ENCODE assay signal across 11 cellular contexts in genomic region chr9:22097712-22098111, GRCh38.
DNase-seq lines count a peak whose midpoint lies in the region; ATAC-seq, FAIRE-seq and TF ChIP-seq lines count a peak whose summit lies in the region.
"Had no signal": no experiment of that assay in that cellular context is flagged by ENCODE, and none has a peak within 500 bp of the region (broad histone marks: within the 10 kb centered on the region; RNA-seq: fewer than 3 reads in every experiment).

No MANE protein-coding gene starts in this region.

- peak in 1 of 2 donors; percentile 21 for DNase-seq in activated T-cell treated with anti-CD3 and anti-CD28 coated beads, Interleukin-2, amount 50 U/mL, for 72 hours
- DNase-seq in activated T-cell treated with anti-CD3 and anti-CD28 coated beads for 4 hours (no peak), adipocyte (ENCODE audit: low read depth) (peak; percentile 76), keratinocyte (ENCODE audit: low read depth, low spot score) (no peak), type B pancreatic cell (ENCODE audit: extremely low spot score, unreplicated experiment) (no peak), HTR-8/SVneo (ENCODE audit: insufficient read length, low spot score) (no peak), NCI-H82 treated with DMSO at 0.1 percent for 48 hours (lab: John Stamatoyannopoulos, UW; ENCODE audit: unreplicated experiment) (no peak)
- no peak for DNase-seq in activated effector memory CD4-positive, alpha-beta T cell treated with anti-CD3 and anti-CD28 coated beads, Interleukin-2, amount 50 U/mL, for 16 hours
- DNase-seq: activated CD4-positive, CD25-positive, alpha-beta regulatory T cell treated with anti-CD3 and anti-CD28 coated beads, Interleukin-2, amount 50 U/mL, for 72 hours; NCI-H187 had no signal

- peak overlapping the region in 1 of 2 donors; percentile 27 for H3K4me3 Mint-ChIP-seq in activated T-cell treated with anti-CD3 and anti-CD28 coated beads, Interleukin-2, amount 50 U/mL, for 72 hours
- no peak overlapping the region for H3K4me3 Mint-ChIP-seq in type B pancreatic cell

- H3K27ac Mint-ChIP-seq in activated T-cell treated with anti-CD3 and anti-CD28 coated beads, Interleukin-2, amount 50 U/mL, for 72 hours: no peak overlapping the region
- H3K27ac Mint-ChIP-seq in type B pancreatic cell: peak overlapping the region; percentile 84

- H3K4me2 ChIP-seq in keratinocyte (ENCODE audit: control insufficient read depth, extremely low read depth, insufficient read depth, low read depth, low read length): no peak overlapping the region

- FAIRE-seq in keratinocyte (lab: Jason Lieb, UNC) (peak; percentile 75), HTR-8/SVneo (lab: Jason Lieb, UNC) (no peak)

- peaks cover 39% of the 10 kb centered on the region for H3K4me1 ChIP-seq in adipocyte (ENCODE audit: control insufficient read depth, insufficient read depth, low read length)
- H3K4me1 ChIP-seq in keratinocyte (ENCODE audit: control insufficient read depth, extremely low read depth, insufficient read depth, low read length): peaks cover 29% of the 10 kb centered on the region

- dilution Hi-C loops in keratinocyte (cut with MboI; ENCODE audit: extremely low pct_ligation_motif_present, low sequenced_read_pairs): no loop called here

- peaks cover 0 to 2% of the 10 kb centered on the region in 2 donors for H3K9me3 Mint-ChIP-seq in activated T-cell treated with anti-CD3 and anti-CD28 coated beads, Interleukin-2, amount 50 U/mL, for 72 hours
- H3K9me3 Mint-ChIP-seq in type B pancreatic cell: no peaks in the 10 kb centered on the region

- peak overlapping the region; percentile 63 for H3K9ac ChIP-seq in adipocyte (ENCODE audit: low read length)
- H3K9ac ChIP-seq in keratinocyte (ENCODE audit: control insufficient read depth, extremely low read depth, insufficient read depth, low read length): no peak overlapping the region

- ATAC-seq in activated T-cell treated with anti-CD3 and anti-CD28 coated beads, Interleukin-2, amount 50 U/mL, for 72 hours (replicated peaks in 1 of 2): peak; percentile 89 to 90

- peaks cover 82% of the 10 kb centered on the region for H3K27me3 Mint-ChIP-seq in activated T-cell treated with anti-CD3 and anti-CD28 coated beads, Interleukin-2, amount 50 U/mL, for 72 hours (ENCODE audit: low read depth)
- H3K27me3 Mint-ChIP-seq in type B pancreatic cell: peaks cover 2% of the 10 kb centered on the region

- H3K36me3 ChIP-seq in adipocyte (ENCODE audit: control insufficient read depth, insufficient read depth, low read length, severe bottlenecking) (no peaks in the 10 kb centered on the region), keratinocyte (ENCODE audit: control insufficient read depth in 2 of 2, extremely low read depth in 1 of 2, insufficient read depth in 2 of 2, low read length in 2 of 2) (no peaks in the 10 kb centered on the region)
- H3K36me3 ChIP-seq: thoracic aorta had no signal

- H3K4me3 ChIP-seq in adipocyte (ENCODE audit: low read length) (no peak overlapping the region), keratinocyte (ENCODE audit: control insufficient read depth in 2 of 3, extremely low read depth in 1 of 3, insufficient read depth in 2 of 3, low read depth in 1 of 3, low read length in 3 of 3) (no peak overlapping the region)
- H3K4me3 ChIP-seq: thoracic aorta had no signal

- H3K27me3 ChIP-seq in adipocyte (replicated peaks; ENCODE audit: control insufficient read depth, insufficient read depth, low read length) (no peaks in the 10 kb centered on the region), keratinocyte (ENCODE audit: control insufficient read depth, extremely low read depth, insufficient read depth, low read length) (no peaks in the 10 kb centered on the region)

- no peaks in the 10 kb centered on the region for H3K79me2 ChIP-seq in keratinocyte (ENCODE audit: control insufficient read depth, insufficient read depth, low read length)

- H3K27ac ChIP-seq in keratinocyte (ENCODE audit: control insufficient read depth, insufficient read depth, low read length): peak overlapping the region; percentile 57
- H3K27ac ChIP-seq: thoracic aorta had no signal

- no peak for TF ChIP-seq CTCF in keratinocyte (optimal IDR thresholded peaks at IDR 0.05 in 1 of 3, IDR thresholded peaks at IDR 0.05 in 1 of 3, conservative IDR thresholded peaks at IDR 0.05 in 1 of 3; ENCODE audit: extremely low read depth in 1 of 3, insufficient read depth in 2 of 3, low read length in 3 of 3)
- TF ChIP-seq CTCF in type B pancreatic cell (conservative IDR thresholded peaks at IDR 0.05): no peak

- H3K9me3 ChIP-seq in adipocyte (ENCODE audit: control insufficient read depth, low read length) (no peaks in the 10 kb centered on the region), keratinocyte (ENCODE audit: control insufficient read depth, low read depth, low read length) (no peaks in the 10 kb centered on the region)
- H3K9me3 ChIP-seq: thoracic aorta had no signal

- no peaks in the 10 kb centered on the region for H3K9me1 ChIP-seq in keratinocyte (ENCODE audit: control insufficient read depth, extremely low read depth, insufficient read depth, low read length)

- H4K20me1 ChIP-seq in keratinocyte (ENCODE audit: control insufficient read depth, extremely low read depth, insufficient read depth, low read length): no peaks in the 10 kb centered on the region

- H3K4me1 Mint-ChIP-seq in activated T-cell treated with anti-CD3 and anti-CD28 coated beads, Interleukin-2, amount 50 U/mL, for 72 hours (ENCODE audit: low read depth): peaks cover 42% of the 10 kb centered on the region
- peaks cover 13% of the 10 kb centered on the region for H3K4me1 Mint-ChIP-seq in type B pancreatic cell (ENCODE audit: unreplicated experiment)

- peak overlapping the region; percentile 22 for H2AFZ ChIP-seq in keratinocyte (ENCODE audit: control insufficient read depth, low read length)

- peaks cover 4 to 11% of the 10 kb centered on the region in 2 donors for H3K36me3 Mint-ChIP-seq in activated T-cell treated with anti-CD3 and anti-CD28 coated beads, Interleukin-2, amount 50 U/mL, for 72 hours (ENCODE audit: insufficient read depth in 2 of 2)
- H3K36me3 Mint-ChIP-seq in type B pancreatic cell: no peaks in the 10 kb centered on the region
